ENCODE assay signal across 8 cellular contexts in genomic region chr2:28716265-28716865, GRCh38. TPM values are rescaled to one million over a fixed set of nuclear protein-coding genes. Genes with fewer than 3 reads are reported as not detected.
A peak's percentile ranks its signal among the peaks of the same experiment; 100 is the strongest.
DNase-seq lines count a peak whose midpoint lies in the region; ATAC-seq and TF ChIP-seq lines count a peak whose summit lies in the region.

No MANE protein-coding gene starts in this region.

- H3K4me3 ChIP-seq in ascending aorta = no peak overlapping the region
- H3K4me3 ChIP-seq in skeletal muscle satellite cell (ENCODE audit: low read length) = no peak overlapping the region

- POLR2A ChIA-PET in activated CD4-positive, alpha-beta T cell treated with anti-CD3 and anti-CD28 coated beads for 36 hours (lab: Charles Lee) = no interaction called here
- POLR2A ChIA-PET in activated CD4-positive, alpha-beta T cell treated with anti-CD3 and anti-CD28 coated beads, Interleukin-2, amount 10 ng/mL, durations not matched to agents 7 days and 5 days (lab: Charles Lee) = no interaction called here
- POLR2A ChIA-PET in CD4-positive, alpha-beta T cell (lab: Charles Lee) = no interaction called here

- H3K4me3 Mint-ChIP-seq in activated CD4-positive, alpha-beta T cell treated with anti-CD3 and anti-CD28 coated beads for 36 hours = no peak overlapping the region
- H3K4me3 Mint-ChIP-seq in activated CD4-positive, alpha-beta T cell treated with anti-CD3 and anti-CD28 coated beads, Interleukin-2, amount 10 ng/mL, durations not matched to agents 7 days and 5 days = no peak overlapping the region
- no peak overlapping the region for H3K4me3 Mint-ChIP-seq in CD4-positive, alpha-beta T cell

- peak overlapping the region; percentile 80 to 84 for H3K27ac ChIP-seq in ascending aorta
- no peak overlapping the region for H3K27ac ChIP-seq in CD4-positive, alpha-beta T cell (ENCODE audit: low read depth, low read length)

- DNase-seq in activated CD4-positive, alpha-beta T cell treated with anti-CD3 and anti-CD28 coated beads for 36 hours = peak; percentile 25
- DNase-seq in activated CD4-positive, alpha-beta T cell treated with anti-CD3 and anti-CD28 coated beads, Interleukin-2, amount 10 ng/mL, durations not matched to agents 7 days and 5 days = no peak
- DNase-seq in NCI-H2107 (lab: John Stamatoyannopoulos, UW) (peak; percentile 72), ascending aorta (ENCODE audit: low spot score in 2 of 2) (peak; percentile 24 to 89), iPS-NIHi11 (ENCODE audit: low spot score) (peak; percentile 46), activated T-cell treated with anti-CD3 and anti-CD28 coated beads for 4 hours (no peak)
- no peak for DNase-seq in CD4-positive, alpha-beta T cell

- TF ChIP-seq CTCF in ascending aorta (IDR thresholded peaks at IDR 0.05) = no peak
- no peak for TF ChIP-seq CTCF in CD4-positive, alpha-beta T cell (IDR thresholded peaks at IDR 0.05)

- H3K36me3 Mint-ChIP-seq in activated CD4-positive, alpha-beta T cell treated with anti-CD3 and anti-CD28 coated beads for 36 hours (ENCODE audit: low read depth) = no peaks in the 10 kb centered on the region
- H3K36me3 Mint-ChIP-seq in activated CD4-positive, alpha-beta T cell treated with anti-CD3 and anti-CD28 coated beads, Interleukin-2, amount 10 ng/mL, durations not matched to agents 7 days and 5 days (ENCODE audit: low read depth) = no peaks in the 10 kb centered on the region
- H3K36me3 Mint-ChIP-seq in CD4-positive, alpha-beta T cell (ENCODE audit: low read depth) = no peaks in the 10 kb centered on the region

- peak; percentile 50 for ATAC-seq in activated CD4-positive, alpha-beta T cell treated with anti-CD3 and anti-CD28 coated beads for 36 hours
- ATAC-seq in CD4-positive, alpha-beta T cell (ENCODE audit: poor library complexity) = no peak

- H3K36me3 ChIP-seq in ascending aorta = no peaks in the 10 kb centered on the region
- no peaks in the 10 kb centered on the region for H3K36me3 ChIP-seq in skeletal muscle satellite cell (ENCODE audit: insufficient read depth, low read length)

- no peak overlapping the region for H3K27ac Mint-ChIP-seq in activated CD4-positive, alpha-beta T cell treated with anti-CD3 and anti-CD28 coated beads for 36 hours
- H3K27ac Mint-ChIP-seq in activated CD4-positive, alpha-beta T cell treated with anti-CD3 and anti-CD28 coated beads, Interleukin-2, amount 10 ng/mL, durations not matched to agents 7 days and 5 days = no peak overlapping the region
- H3K27ac Mint-ChIP-seq in CD4-positive, alpha-beta T cell = no peak overlapping the region

- H3K4me1 ChIP-seq in ascending aorta = peaks cover 5 to 13% of the 10 kb centered on the region in 2 donors
- H3K4me1 ChIP-seq in skeletal muscle satellite cell (ENCODE audit: control insufficient read depth, insufficient read depth, low read length) = peaks cover 30% of the 10 kb centered on the region

- H3K27me3 ChIP-seq in ascending aorta (no peaks in the 10 kb centered on the region), skeletal muscle satellite cell (ENCODE audit: control insufficient read depth, insufficient read depth, low read length) (no peaks in the 10 kb centered on the region)
- no peaks in the 10 kb centered on the region for H3K27me3 ChIP-seq in CD4-positive, alpha-beta T cell (ENCODE audit: control insufficient read depth, insufficient read depth, low read length)

- intact Hi-C loops in activated CD4-positive, alpha-beta T cell treated with anti-CD3 and anti-CD28 coated beads for 36 hours (cut with DNase I, micrococcal nuclease) = no loop called here
- intact Hi-C loops in ascending aorta (cut with DNase I) = loop anchor here (2.0 kb wide), 2 partner anchors 18 to 52 kb away; no protein-coding TSS in a partner anchor
- intact Hi-C loops in CD4-positive, alpha-beta T cell (cut with DNase I, micrococcal nuclease) = no loop called here

- CTCF ChIA-PET in activated CD4-positive, alpha-beta T cell treated with anti-CD3 and anti-CD28 coated beads for 36 hours (lab: Charles Lee) = no interaction called here
- CTCF ChIA-PET in activated CD4-positive, alpha-beta T cell treated with anti-CD3 and anti-CD28 coated beads, Interleukin-2, amount 10 ng/mL, durations not matched to agents 7 days and 5 days (lab: Charles Lee) = no interaction called here
- CTCF ChIA-PET in CD4-positive, alpha-beta T cell (lab: Charles Lee) = no interaction called here

- no peaks in the 10 kb centered on the region for H3K27me3 Mint-ChIP-seq in activated CD4-positive, alpha-beta T cell treated with anti-CD3 and anti-CD28 coated beads for 36 hours
- no peaks in the 10 kb centered on the region for H3K27me3 Mint-ChIP-seq in activated CD4-positive, alpha-beta T cell treated with anti-CD3 and anti-CD28 coated beads, Interleukin-2, amount 10 ng/mL, durations not matched to agents 7 days and 5 days
- no peaks in the 10 kb centered on the region for H3K27me3 Mint-ChIP-seq in CD4-positive, alpha-beta T cell

- H3K9ac ChIP-seq in skeletal muscle satellite cell (ENCODE audit: low read depth, low read length) = peak overlapping the region; percentile 65

- peak overlapping the region; percentile 54 for H3K4me2 ChIP-seq in skeletal muscle satellite cell (ENCODE audit: low read length)

- H3K9me3 ChIP-seq in ascending aorta (no peaks in the 10 kb centered on the region), skeletal muscle satellite cell (replicated peaks; ENCODE audit: low read length) (no peaks in the 10 kb centered on the region)
- no peaks in the 10 kb centered on the region for H3K9me3 ChIP-seq in CD4-positive, alpha-beta T cell (ENCODE audit: control insufficient read depth, low read length)

- H3K9me3 Mint-ChIP-seq in activated CD4-positive, alpha-beta T cell treated with anti-CD3 and anti-CD28 coated beads for 36 hours (ENCODE audit: low read depth) = no peaks in the 10 kb centered on the region
- no peaks in the 10 kb centered on the region for H3K9me3 Mint-ChIP-seq in activated CD4-positive, alpha-beta T cell treated with anti-CD3 and anti-CD28 coated beads, Interleukin-2, amount 10 ng/mL, durations not matched to agents 7 days and 5 days
- no peaks in the 10 kb centered on the region for H3K9me3 Mint-ChIP-seq in CD4-positive, alpha-beta T cell

- peaks cover 22% of the 10 kb centered on the region for H3K4me1 Mint-ChIP-seq in activated CD4-positive, alpha-beta T cell treated with anti-CD3 and anti-CD28 coated beads for 36 hours
- peaks cover 6% of the 10 kb centered on the region for H3K4me1 Mint-ChIP-seq in activated CD4-positive, alpha-beta T cell treated with anti-CD3 and anti-CD28 coated beads, Interleukin-2, amount 10 ng/mL, durations not matched to agents 7 days and 5 days
- no peaks in the 10 kb centered on the region for H3K4me1 Mint-ChIP-seq in CD4-positive, alpha-beta T cell (ENCODE audit: low read depth)

RNA-seq across cellular contexts. Expression of gene PPP1CB, which starts 35.3 kb away (rescaled TPM):
- total RNA-seq in activated CD4-positive, alpha-beta T cell treated with anti-CD3 and anti-CD28 coated beads for 36 hours = 100 to 1,000 TPM; 153 to 213 TPM
- total RNA-seq in activated CD4-positive, alpha-beta T cell treated with anti-CD3 and anti-CD28 coated beads, Interleukin-2, amount 10 ng/mL, durations not matched to agents 7 days and 5 days = 100 to 1,000 TPM; 171 to 188 TPM
- total RNA-seq in ascending aorta = 196 TPM
- 125 and 151 TPM in 2 replicates for total RNA-seq in skeletal muscle satellite cell (2012; rRNA removed)
- 100 to 1,000 TPM; 290 to 304 TPM for total RNA-seq in CD4-positive, alpha-beta T cell

Comparison
In these comparisons a context has a peak if more than half of its experiments do, and no peak if none do; other contexts are left out.
1. DNase-seq: peak in activated CD4-positive, alpha-beta T cell treated with anti-CD3 and anti-CD28 coated beads for 36 hours (single experiment), NCI-H2107 (single experiment), ascending aorta (2 of 2) and iPS-NIHi11 (single experiment); none in activated CD4-positive, alpha-beta T cell treated with anti-CD3 and anti-CD28 coated beads, Interleukin-2, amount 10 ng/mL, durations not matched to agents 7 days and 5 days (single experiment), activated T-cell treated with anti-CD3 and anti-CD28 coated beads for 4 hours (single experiment) and CD4-positive, alpha-beta T cell (0 of 10).